27 cellular contexts compared by ENCODE assay signal in the genomic region with DNA sequence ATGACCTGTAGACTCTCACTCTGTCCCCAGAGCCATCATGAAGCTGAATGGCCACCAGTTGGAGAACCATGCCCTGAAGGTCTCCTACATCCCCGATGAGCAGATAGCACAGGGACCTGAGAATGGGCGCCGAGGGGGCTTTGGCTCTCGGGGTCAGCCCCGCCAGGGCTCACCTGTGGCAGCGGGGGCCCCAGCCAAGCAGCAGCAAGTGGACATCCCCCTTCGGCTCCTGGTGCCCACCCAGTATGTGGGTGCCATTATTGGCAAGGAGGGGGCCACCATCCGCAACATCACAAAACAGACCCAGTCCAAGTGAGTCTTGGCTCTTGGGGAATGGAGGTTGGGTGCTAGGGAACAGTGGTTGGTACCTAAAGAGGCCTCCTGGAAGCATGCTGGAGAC. TPM values are rescaled to one million over a fixed set of nuclear protein-coding genes. Genes with fewer than 3 reads are reported as not detected.
"Had no signal": no experiment of that assay in that cellular context is flagged by ENCODE, and none has a peak within 500 bp of the region (broad histone marks: within the 10 kb centered on the region; RNA-seq: fewer than 3 reads in every experiment).

No MANE protein-coding gene starts in this region.

- H3K4me3 ChIP-seq: hepatocyte, left ventricle myocardium inferior, pancreas, prostate gland, sigmoid colon, spleen, tibial nerve, upper lobe of left lung, vagina had no signal

- H3K27ac ChIP-seq: hepatocyte, left ventricle myocardium inferior, pancreas, prostate gland, sigmoid colon, spleen, tibial nerve, upper lobe of left lung, vagina had no signal

- H3K4me2 ChIP-seq: hepatocyte had no signal

- FAIRE-seq: pancreas, small intestine had no signal

- ATAC-seq: naive thymus-derived CD8-positive, alpha-beta T cell; pancreas; right cardiac atrium; stimulated activated memory B cell treated with anti-CD40 and anti-IgM and Interleukin-4, amounts not matched to agents 10 μg/mL and 1 μg/mL and 100 μg/mL, for 72 hours; stimulated activated naive CD8-positive, alpha-beta T cell treated with anti-CD3 and anti-CD28 coated beads, Interleukin-15, amount 100 ng/mL, for 72 hours had no signal

- H3K4me1 Mint-ChIP-seq: memory B cell; nephron; stimulated activated memory B cell treated with anti-CD40 and anti-IgM and Interleukin-4, amounts not matched to agents 10 μg/mL and 1 μg/mL and 100 μg/mL, for 72 hours; stimulated activated naive CD8-positive, alpha-beta T cell treated with anti-CD3 and anti-CD28 coated beads, Interleukin-15, amount 100 ng/mL, for 72 hours had no signal

- H3K27me3 ChIP-seq: hepatocyte, sigmoid colon, upper lobe of left lung, vagina had no signal

- H3K36me3 ChIP-seq: left ventricle myocardium inferior, pancreas, prostate gland, sigmoid colon, spleen, tibial nerve, upper lobe of left lung, vagina had no signal

- DNase-seq: islet precursor cell; left ventricle myocardium inferior; naive thymus-derived CD8-positive, alpha-beta T cell; nucleus accumbens; pancreas; posterior cingulate gyrus; retina; right cardiac atrium; sigmoid colon; small intestine; spleen; stimulated activated CD4-positive, alpha-beta T cell treated with anti-CD3 and anti-CD28 coated beads, Interleukin-4, amount 100 ng/mL, for 24 hours; stimulated activated CD8-positive, alpha-beta memory T cell treated with anti-CD3 and anti-CD28 coated beads, Interleukin-4, amount 100 ng/mL, for 48 hours; stimulated activated naive CD4-positive, alpha-beta T cell treated with Interleukin-2 at 50 U/mL for 16 hours; stimulated activated naive CD8-positive, alpha-beta T cell treated with anti-CD3 and anti-CD28 coated beads, Interleukin-15, amount 100 ng/mL, for 72 hours; substantia nigra had no signal

- H3K27ac Mint-ChIP-seq: memory B cell; naive thymus-derived CD8-positive, alpha-beta T cell; nephron; stimulated activated memory B cell treated with anti-CD40 and anti-IgM and Interleukin-4, amounts not matched to agents 10 μg/mL and 1 μg/mL and 100 μg/mL, for 72 hours; stimulated activated naive CD8-positive, alpha-beta T cell treated with anti-CD3 and anti-CD28 coated beads, Interleukin-15, amount 100 ng/mL, for 72 hours had no signal

- H3K36me3 Mint-ChIP-seq: memory B cell; naive thymus-derived CD8-positive, alpha-beta T cell; stimulated activated memory B cell treated with anti-CD40 and anti-IgM and Interleukin-4, amounts not matched to agents 10 μg/mL and 1 μg/mL and 100 μg/mL, for 72 hours had no signal

- H3K4me3 Mint-ChIP-seq: memory B cell; naive thymus-derived CD8-positive, alpha-beta T cell; nephron; neural crest cell; stimulated activated memory B cell treated with anti-CD40 and anti-IgM and Interleukin-4, amounts not matched to agents 10 μg/mL and 1 μg/mL and 100 μg/mL, for 72 hours; stimulated activated naive CD8-positive, alpha-beta T cell treated with anti-CD3 and anti-CD28 coated beads, Interleukin-15, amount 100 ng/mL, for 72 hours had no signal

- H3K9me3 Mint-ChIP-seq: memory B cell; naive thymus-derived CD8-positive, alpha-beta T cell; nephron; neural crest cell; stimulated activated memory B cell treated with anti-CD40 and anti-IgM and Interleukin-4, amounts not matched to agents 10 μg/mL and 1 μg/mL and 100 μg/mL, for 72 hours; stimulated activated naive CD8-positive, alpha-beta T cell treated with anti-CD3 and anti-CD28 coated beads, Interleukin-15, amount 100 ng/mL, for 72 hours had no signal

- H2AFZ ChIP-seq: hepatocyte had no signal

- H3K9me3 ChIP-seq: left ventricle myocardium inferior, pancreas, prostate gland, sigmoid colon, spleen, tibial nerve, upper lobe of left lung, vagina had no signal

- H3K27me3 Mint-ChIP-seq: stimulated activated naive CD8-positive, alpha-beta T cell treated with anti-CD3 and anti-CD28 coated beads, Interleukin-15, amount 100 ng/mL, for 72 hours had no signal

- H3K4me1 ChIP-seq: left ventricle myocardium inferior, pancreas, prostate gland, spleen, upper lobe of left lung, vagina had no signal

RNA-seq across cellular contexts. Expression of gene IGF2BP1, which starts 41.0 kb away (rescaled TPM):
- total RNA-seq: left ventricle myocardium inferior; lower leg skin; mesenteric fat pad; naive thymus-derived CD8-positive, alpha-beta T cell; right cardiac atrium; spleen; tibial nerve; vagina had no signal
- polyA plus RNA-seq: naive thymus-derived CD8-positive, alpha-beta T cell; right cardiac atrium had no signal
